In the genomic region with DNA sequence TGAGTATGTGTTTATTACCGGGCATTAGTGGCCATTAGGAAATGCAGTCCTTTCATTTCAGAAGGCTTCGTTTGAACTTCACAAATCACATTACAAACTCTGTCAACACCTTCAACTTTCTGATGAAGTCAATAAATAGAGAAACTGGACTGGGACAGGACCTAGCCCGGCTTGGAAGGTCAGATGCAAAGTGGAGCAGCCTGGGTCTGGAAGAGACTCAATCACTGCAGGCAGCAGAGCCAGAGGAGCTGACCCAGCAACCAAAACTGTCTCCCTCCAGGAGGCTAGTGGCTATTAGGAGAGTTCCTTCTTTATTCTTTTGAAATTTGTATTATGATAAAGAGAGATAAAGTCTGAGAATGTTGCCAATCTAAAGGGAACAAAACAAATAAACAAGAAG, we compare ENCODE assay signal across 21 cellular contexts.
"Had no signal": no experiment of that assay in that cellular context is flagged by ENCODE, and none has a peak within 500 bp of the region (broad histone marks: within the 10 kb centered on the region; RNA-seq: fewer than 3 reads in every experiment).

No MANE protein-coding gene starts in this region.

- DNase-seq: activated CD4-positive, alpha-beta memory T cell treated with anti-CD3 and anti-CD28 coated beads, Interleukin-2, amount 10 ng/mL, durations not matched to agents 7 days and 5 days; activated CD4-positive, alpha-beta T cell treated with anti-CD3 and anti-CD28 coated beads for 36 hours; activated CD4-positive, alpha-beta T cell treated with anti-CD3 and anti-CD28 coated beads, Interleukin-2, amount 50 U/mL, for 1 hour; activated gamma-delta T cell; activated naive CD4-positive, alpha-beta T cell treated with anti-CD3 and anti-CD28 coated beads for 36 hours; activated T-cell treated with anti-CD3 and anti-CD28 coated beads for 4 hours; activated T-cell treated with anti-CD3 and anti-CD28 coated beads, Interleukin-2, amount 50 U/mL, for 48 hours; amygdala; KG1; NCI-H1092; NCI-H1417; NCI-H1694 treated with DMSO at 0.1 percent for 48 hours; NCI-H2029 treated with DMSO at 0.1 percent for 48 hours; NCI-H345; NCI-H510A; NCI-H526 treated with DMSO at 0.1 percent for 48 hours; NCI-H82; SIG-M5; T-helper 1 cell; WERI-Rb-1 had no signal

- H3K36me3 ChIP-seq: WERI-Rb-1 had no signal

- H3K27ac ChIP-seq: WERI-Rb-1 had no signal

- ATAC-seq: activated CD4-positive, alpha-beta T cell treated with anti-CD3 and anti-CD28 coated beads for 36 hours; activated T-helper 17 cell treated with anti-CD3 and anti-CD28 coated beads, Interleukin-2, amount 50 U/mL, for 72 hours had no signal
